ENCODE assay signal across 1 cellular context in genomic region chr7:24477807-24478655, GRCh38.
TF ChIP-seq lines count a peak whose summit lies in the region.

No MANE protein-coding gene starts in this region.

TF ChIP-seq in K562, 482 proteins besides CTCF, POLR2A, EP300 and RAD21 (continued from another document):
- TF ChIP-seq RNF219 (CRISPR knock-in tag; IDR thresholded peaks at IDR 0.05), result no peak
- peak; percentile 30; the same call in 1 of the 2 replicates for TF ChIP-seq SOX6 (IDR thresholded peaks at IDR 0.05)
- peak; percentile 92 for TF ChIP-seq ZNF316 (IDR thresholded peaks at IDR 0.05)
- TF ChIP-seq ELF1 (tag; IDR thresholded peaks at IDR 0.05), result no peak
- no peak for TF ChIP-seq ATF7 (IDR thresholded peaks at IDR 0.05)
- no peak for TF ChIP-seq ZNF695 (CRISPR knock-in tag; IDR thresholded peaks at IDR 0.05)
- TF ChIP-seq MAFG (tag; conservative IDR thresholded peaks at IDR 0.05), result peak; percentile 85
- TF ChIP-seq ZBTB7A (IDR thresholded peaks at IDR 0.05; ENCODE audit: borderline replicate concordance, control insufficient read depth, low read depth, low read length), result no peak
- peak; percentile 94 for TF ChIP-seq NFE2 (IDR thresholded peaks at IDR 0.05; ENCODE audit: low read depth)
- TF ChIP-seq HMBOX1 (IDR thresholded peaks at IDR 0.05), result 0 out of 2 replicates have a peak, but pooled peaks have one; percentile 39
- TF ChIP-seq JUNB (CRISPR knock-in tag; conservative IDR thresholded peaks at IDR 0.05), result no peak
- TF ChIP-seq PKNOX1 (IDR thresholded peaks at IDR 0.05), result peak; percentile 90
- peak; percentile 46 to 61; a peak in 3 of 4 replicates for TF ChIP-seq FOXA3 (CRISPR knock-in tag; conservative IDR thresholded peaks at IDR 0.05 in 1 of 2, IDR thresholded peaks at IDR 0.05 in 1 of 2)
- peak; percentile 66 for TF ChIP-seq VEZF1 (CRISPR knock-in tag; IDR thresholded peaks at IDR 0.05)
- TF ChIP-seq PCBP1 (IDR thresholded peaks at IDR 0.05; ENCODE audit: low read depth, low read length, poor library complexity, severe bottlenecking), result no peak
- TF ChIP-seq KLF10 (CRISPR knock-in tag; IDR thresholded peaks at IDR 0.05), result no peak
- no peak for TF ChIP-seq ZNF41 (CRISPR knock-in tag; conservative IDR thresholded peaks at IDR 0.05)
- 0 out of 2 replicates have a peak, but pooled peaks have one; percentile 35 for TF ChIP-seq MTA3 (IDR thresholded peaks at IDR 0.05; ENCODE audit: borderline replicate concordance)
- TF ChIP-seq ZNF232 (CRISPR knock-in tag; IDR thresholded peaks at IDR 0.05), result no peak
- no peak for TF ChIP-seq HDAC6 (IDR thresholded peaks at IDR 0.05; ENCODE audit: low read depth, low read length)
- no peak for TF ChIP-seq ZNF395 (CRISPR knock-in tag; IDR thresholded peaks at IDR 0.05)
- TF ChIP-seq MAFF (IDR thresholded peaks at IDR 0.05; ENCODE audit: low read length), result peak; percentile 87
